ENCODE assay signal across 24 cellular contexts in genomic region chr10:130913844-130914243, GRCh38.
A peak's percentile ranks its signal among the peaks of the same experiment; 100 is the strongest.
DNase-seq lines count a peak whose midpoint lies in the region; ATAC-seq, FAIRE-seq and TF ChIP-seq lines count a peak whose summit lies in the region.
"Had no signal": no experiment of that assay in that cellular context is flagged by ENCODE, and none has a peak within 500 bp of the region (broad histone marks: within the 10 kb centered on the region; RNA-seq: fewer than 3 reads in every experiment).

No MANE protein-coding gene starts in this region.

- peak; percentile 13 for FAIRE-seq in bronchial epithelial cell (lab: Jason Lieb, UNC)
- FAIRE-seq: A549, D721Med, G401.6, GM12891, GM19239 had no signal

- H3K79me2 ChIP-seq in neural progenitor cell (ENCODE audit: low read depth): no peaks in the 10 kb centered on the region

- H3K36me3 ChIP-seq in bronchial epithelial cell (ENCODE audit: control insufficient read depth, insufficient read depth, low read length) (no peaks in the 10 kb centered on the region), endodermal cell (ENCODE audit: control insufficient read depth, insufficient read depth, low read length) (no peaks in the 10 kb centered on the region), neural progenitor cell (no peaks in the 10 kb centered on the region), colonic mucosa (no peaks in the 10 kb centered on the region)
- H3K36me3 ChIP-seq: BLaER1 treated with 17β-estradiol and CSF1 and Interleukin-3, amounts not matched to agents 10 nM and 100 nM had no signal

- H3K27me3 ChIP-seq in bronchial epithelial cell (ENCODE audit: control insufficient read depth, insufficient read depth, low read length) (no peaks in the 10 kb centered on the region), endodermal cell (ENCODE audit: control insufficient read depth, insufficient read depth, low read length, poor library complexity, severe bottlenecking) (no peaks in the 10 kb centered on the region), neural progenitor cell (no peaks in the 10 kb centered on the region), colonic mucosa (no peaks in the 10 kb centered on the region)
- H3K27me3 ChIP-seq: BLaER1 treated with 17β-estradiol and CSF1 and Interleukin-3, amounts not matched to agents 10 nM and 100 nM had no signal

- H3K9ac ChIP-seq in endodermal cell (ENCODE audit: extremely low read depth, low read length, poor library complexity, severe bottlenecking) (no peak overlapping the region), neural progenitor cell (no peak overlapping the region), colonic mucosa (ENCODE audit: low read depth in 2 of 2, low read length in 2 of 2) (no peak overlapping the region)
- H3K9ac ChIP-seq: BLaER1 treated with 17β-estradiol and CSF1 and Interleukin-3, amounts not matched to agents 10 nM and 100 nM had no signal

- peaks cover 16% of the 10 kb centered on the region for H3K9me3 Mint-ChIP-seq in endodermal cell
- peaks cover 21% of the 10 kb centered on the region for H3K9me3 Mint-ChIP-seq in neural progenitor cell
- H3K9me3 Mint-ChIP-seq in type B pancreatic cell: peaks cover 7% of the 10 kb centered on the region

- H3K27me3 Mint-ChIP-seq in endodermal cell (ENCODE audit: insufficient read depth) (peaks cover 9% of the 10 kb centered on the region), neural progenitor cell (ENCODE audit: insufficient read depth, low read depth) (peaks cover 2% of the 10 kb centered on the region), type B pancreatic cell (peaks cover 28% of the 10 kb centered on the region)
- H3K27me3 Mint-ChIP-seq: B cell; CD4-positive, alpha-beta T cell had no signal

- H3K4me1 Mint-ChIP-seq in endodermal cell (no peaks in the 10 kb centered on the region), neural progenitor cell (no peaks in the 10 kb centered on the region), type B pancreatic cell (ENCODE audit: unreplicated experiment) (no peaks in the 10 kb centered on the region)
- H3K4me1 Mint-ChIP-seq: B cell had no signal

- intact Hi-C loops in colonic mucosa (cut with DNase I): no loop called here

- H3K4me1 ChIP-seq in endodermal cell (ENCODE audit: control insufficient read depth, insufficient read depth, low read length): no peaks in the 10 kb centered on the region
- peaks cover 16% of the 10 kb centered on the region for H3K4me1 ChIP-seq in neural progenitor cell
- H3K4me1 ChIP-seq in colonic mucosa: no peaks in the 10 kb centered on the region
- H3K4me1 ChIP-seq: A549, Caco-2 had no signal

- H3K4me3 ChIP-seq in bronchial epithelial cell (ENCODE audit: low read depth, low read length): no peak overlapping the region
- H3K4me3 ChIP-seq in endodermal cell (ENCODE audit: low read length): no peak overlapping the region
- H3K4me3 ChIP-seq in neural progenitor cell: no peak overlapping the region
- no peak overlapping the region for H3K4me3 ChIP-seq in colonic mucosa
- H3K4me3 ChIP-seq: A549; BLaER1 treated with 17β-estradiol and CSF1 and Interleukin-3, amounts not matched to agents 10 nM and 100 nM had no signal

- H3K9me3 ChIP-seq in endodermal cell (ENCODE audit: control insufficient read depth, low read length) (no peaks in the 10 kb centered on the region), neural progenitor cell (ENCODE audit: low read depth) (peaks cover 2% of the 10 kb centered on the region), colonic mucosa (no peaks in the 10 kb centered on the region)
- H3K9me3 ChIP-seq: Caco-2 had no signal

- TF ChIP-seq CTCF in bronchial epithelial cell (IDR thresholded peaks at IDR 0.05; ENCODE audit: insufficient read depth, low read length, severe bottlenecking): no peak
- TF ChIP-seq CTCF in endodermal cell (conservative IDR thresholded peaks at IDR 0.05): no peak
- no peak for TF ChIP-seq CTCF in neural progenitor cell (IDR thresholded peaks at IDR 0.05)
- no peak for TF ChIP-seq CTCF in type B pancreatic cell (conservative IDR thresholded peaks at IDR 0.05)
- no peak for TF ChIP-seq CTCF in colonic mucosa (IDR thresholded peaks at IDR 0.05)

- H3K27ac Mint-ChIP-seq in endodermal cell (no peak overlapping the region), neural progenitor cell (no peak overlapping the region), type B pancreatic cell (no peak overlapping the region)
- H3K27ac Mint-ChIP-seq: B cell; CD4-positive, alpha-beta T cell; CD8-positive, alpha-beta T cell had no signal

- H3K27ac ChIP-seq in endodermal cell (ENCODE audit: low read depth, low read length) (no peak overlapping the region), neural progenitor cell (no peak overlapping the region), colonic mucosa (no peak overlapping the region)
- H3K27ac ChIP-seq: 22Rv1; A549; BLaER1 treated with 17β-estradiol and CSF1 and Interleukin-3, amounts not matched to agents 10 nM and 100 nM; C4-2B had no signal

- no peak for ATAC-seq in GM18520 (IDR thresholded peaks at IDR 0.05; ENCODE audit: unreplicated experiment)
- ATAC-seq: A549; CD8-positive, alpha-beta T cell had no signal

- no peak for DNase-seq in bronchial epithelial cell (ENCODE audit: low read depth)
- DNase-seq in endodermal cell: peak; percentile 21
- DNase-seq in islet precursor cell: peak; percentile 32
- DNase-seq in neural progenitor cell (ENCODE audit: low spot score): no peak
- DNase-seq in activated gamma-delta T cell (lab: John Stamatoyannopoulos, UW): no peak
- no peak for DNase-seq in type B pancreatic cell (ENCODE audit: extremely low spot score, unreplicated experiment)
- DNase-seq in colonic mucosa: no peak
- DNase-seq: AML-193; Caco-2; Calu3; CD4-positive, alpha-beta T cell; DMS79 treated with DMSO at 0.1 percent for 48 hours; GF-D8 had no signal

- H3K4me3 Mint-ChIP-seq in endodermal cell (no peak overlapping the region), neural progenitor cell (no peak overlapping the region), type B pancreatic cell (no peak overlapping the region)
- H3K4me3 Mint-ChIP-seq: B cell; CD4-positive, alpha-beta T cell; CD8-positive, alpha-beta T cell had no signal

- peak overlapping the region; percentile 63 for H3K4me2 ChIP-seq in neural progenitor cell
- H3K4me2 ChIP-seq: A549; BLaER1 treated with 17β-estradiol and CSF1 and Interleukin-3, amounts not matched to agents 10 nM and 100 nM had no signal

- peaks cover 4% of the 10 kb centered on the region for H3F3A ChIP-seq in neural progenitor cell (ENCODE audit: low read depth)

- WGBS in endodermal cell (ENCODE audit: insufficient coverage in 1 of 2, insufficient read length in 1 of 2), 2 experiments: 90 to 96% methylated on average over 3 to 4 of the region's 4 CpGs

- no peaks in the 10 kb centered on the region for H4K20me1 ChIP-seq in neural progenitor cell (ENCODE audit: low read depth)
- H4K20me1 ChIP-seq: BLaER1 treated with 17β-estradiol and CSF1 and Interleukin-3, amounts not matched to agents 10 nM and 100 nM had no signal

- H3K36me3 Mint-ChIP-seq in endodermal cell (ENCODE audit: low read depth): peaks cover 2% of the 10 kb centered on the region
- H3K36me3 Mint-ChIP-seq in neural progenitor cell: no peaks in the 10 kb centered on the region
- no peaks in the 10 kb centered on the region for H3K36me3 Mint-ChIP-seq in type B pancreatic cell
- H3K36me3 Mint-ChIP-seq: CD8-positive, alpha-beta T cell had no signal

- no peak overlapping the region for H2AFZ ChIP-seq in neural progenitor cell (replicated peaks)

Comparison
In these comparisons a context has a peak if more than half of its experiments do, and no peak if none do; other contexts are left out.
1. DNase-seq: peak in endodermal cell (single experiment) and islet precursor cell (single experiment); none in bronchial epithelial cell (single experiment), neural progenitor cell (single experiment), activated gamma-delta T cell (single experiment), type B pancreatic cell (single experiment) and colonic mucosa (single experiment).